ENCODE assay signal across 22 cellular contexts in genomic region chr6:9514146-9514545, GRCh38.
"Had no signal": no experiment of that assay in that cellular context is flagged by ENCODE, and none has a peak within 500 bp of the region (broad histone marks: within the 10 kb centered on the region; RNA-seq: fewer than 3 reads in every experiment).

No MANE protein-coding gene starts in this region.

- H3K4me1 Mint-ChIP-seq: naive B cell, nephron had no signal

- H2AFZ ChIP-seq: parathyroid adenoma had no signal

- H3K9me3 ChIP-seq: gastrocnemius medialis, lower lobe of right lung, psoas muscle, sigmoid colon, suprapubic skin, thyroid gland had no signal

- H3K4me1 ChIP-seq: gastrocnemius medialis, heart right ventricle, left ventricle myocardium inferior, lower lobe of right lung, parathyroid adenoma, psoas muscle, thyroid gland had no signal

- H3K27ac ChIP-seq: gastrocnemius medialis, heart right ventricle, left ventricle myocardium inferior, lower lobe of right lung, parathyroid adenoma, psoas muscle, sigmoid colon, suprapubic skin, thyroid gland had no signal

- H3K4me3 ChIP-seq: gastrocnemius medialis, heart right ventricle, left ventricle myocardium inferior, lower lobe of right lung, psoas muscle, sigmoid colon, skin epidermis, suprapubic skin, thyroid gland had no signal

- H3K36me3 Mint-ChIP-seq: naive B cell, type B pancreatic cell had no signal

- H3K9ac ChIP-seq: parathyroid adenoma had no signal

- H3K27me3 Mint-ChIP-seq: type B pancreatic cell had no signal

- H3K9me3 Mint-ChIP-seq: type B pancreatic cell had no signal

- H3K27me3 ChIP-seq: gastrocnemius medialis, heart right ventricle, sigmoid colon, suprapubic skin, thyroid gland had no signal

- DNase-seq: central memory CD4-positive, alpha-beta T cell; effector memory CD4-positive, alpha-beta T cell; gastrocnemius medialis; heart right ventricle; kidney; left cardiac atrium; left ventricle myocardium inferior; lower lobe of right lung; mesenchymal stem cell; naive B cell; occipital lobe; psoas muscle; retina; sigmoid colon; stimulated activated CD4-positive, alpha-beta T cell treated with anti-CD3 and anti-CD28 coated beads, Interleukin-2, amount 100 ng/mL, for 48 hours; stimulated activated naive CD8-positive, alpha-beta T cell treated with anti-CD3 and anti-CD28 coated beads, Interleukin-15, Interleukin-2, amounts not matched to agents 100 U/mL and 50 U/mL, for 24 hours; thyroid gland had no signal

- H3K4me3 Mint-ChIP-seq: naive B cell, nephron, type B pancreatic cell had no signal

- H3K79me2 ChIP-seq: parathyroid adenoma had no signal

- H3K36me3 ChIP-seq: gastrocnemius medialis, heart right ventricle, left ventricle myocardium inferior, lower lobe of right lung, sigmoid colon, suprapubic skin, thyroid gland had no signal

- H3K27ac Mint-ChIP-seq: naive B cell, nephron, type B pancreatic cell had no signal
